In the genomic region with DNA sequence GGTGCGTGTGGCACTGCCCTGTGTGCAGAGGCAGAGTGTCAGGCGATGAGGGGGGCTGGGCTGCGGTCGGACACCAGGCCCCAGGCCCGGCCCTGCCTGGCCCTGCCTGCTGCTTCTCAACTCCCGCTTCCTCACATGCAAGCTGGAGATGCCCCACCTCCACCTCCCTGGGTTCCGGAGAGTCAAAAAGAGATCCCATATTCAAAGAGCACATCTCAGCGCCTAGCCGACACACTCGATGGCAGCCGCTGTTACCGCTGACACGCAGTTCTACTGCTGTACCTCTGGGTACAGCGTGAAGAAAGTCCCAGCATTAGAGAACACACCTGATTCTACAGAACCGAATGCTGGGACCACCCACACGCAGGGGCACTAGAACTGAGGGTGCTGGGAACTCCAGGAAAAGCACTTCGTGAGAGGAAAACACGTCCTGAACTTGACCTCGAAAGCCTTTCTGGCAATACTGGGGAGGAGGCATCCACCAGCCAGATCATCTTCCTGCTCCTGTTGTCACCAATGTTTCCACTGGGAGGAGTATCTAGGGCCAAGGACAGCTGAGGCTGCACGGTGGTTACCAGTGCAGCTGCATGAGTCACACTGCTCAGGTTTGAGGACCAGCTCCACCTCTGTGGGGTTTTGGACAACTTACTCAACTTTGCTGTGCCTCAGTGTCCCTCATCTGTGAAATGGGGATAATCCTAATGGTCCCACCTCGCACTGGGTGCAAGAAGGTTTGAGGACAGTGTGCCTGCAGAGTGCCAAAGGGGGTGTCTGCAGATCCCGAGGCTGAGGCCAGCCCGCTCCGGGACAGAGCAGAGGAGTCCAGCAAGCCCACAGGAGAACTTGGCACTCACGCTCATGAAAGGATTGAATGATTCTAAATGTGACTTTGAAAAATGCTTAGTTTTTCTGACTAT, we compare ENCODE assay signal across 1 cellular context.
TF ChIP-seq lines count a peak whose summit lies in the region.

No MANE protein-coding gene starts in this region.

TF ChIP-seq in HepG2, 621 proteins besides CTCF, POLR2A, EP300 and RAD21 (continued from another document and continues in another):
- TF ChIP-seq, protein P1, sequence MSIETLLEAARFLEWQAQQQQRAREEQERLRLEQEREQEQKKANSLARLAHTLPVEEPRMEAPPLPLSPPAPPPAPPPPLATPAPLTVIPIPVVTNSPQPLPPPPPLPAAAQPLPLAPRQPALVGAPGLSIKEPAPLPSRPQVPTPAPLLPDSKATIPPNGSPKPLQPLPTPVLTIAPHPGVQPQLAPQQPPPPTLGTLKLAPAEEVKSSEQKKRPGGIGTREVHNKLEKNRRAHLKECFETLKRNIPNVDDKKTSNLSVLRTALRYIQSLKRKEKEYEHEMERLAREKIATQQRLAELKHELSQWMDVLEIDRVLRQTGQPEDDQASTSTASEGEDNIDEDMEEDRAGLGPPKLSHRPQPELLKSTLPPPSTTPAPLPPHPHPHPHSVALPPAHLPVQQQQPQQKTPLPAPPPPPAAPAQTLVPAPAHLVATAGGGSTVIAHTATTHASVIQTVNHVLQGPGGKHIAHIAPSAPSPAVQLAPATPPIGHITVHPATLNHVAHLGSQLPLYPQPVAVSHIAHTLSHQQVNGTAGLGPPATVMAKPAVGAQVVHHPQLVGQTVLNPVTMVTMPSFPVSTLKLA (IDR thresholded peaks at IDR 0.05): no peak
- peak; percentile 52; the same call in 1 of the 2 replicates for TF ChIP-seq TARDBP (CRISPR knock-in tag; IDR thresholded peaks at IDR 0.05)
- 0 out of 2 replicates have a peak, but pooled peaks have one; percentile 52 for TF ChIP-seq SP5 (CRISPR knock-in tag; IDR thresholded peaks at IDR 0.05; ENCODE audit: borderline replicate concordance, low read depth)
- no peak for TF ChIP-seq MAF1 (CRISPR knock-in tag; IDR thresholded peaks at IDR 0.05; ENCODE audit: borderline replicate concordance)
- no peak for TF ChIP-seq HCFC1 (IDR thresholded peaks at IDR 0.05; ENCODE audit: low read depth, low read length)
- peak; percentile 75 for TF ChIP-seq MED1 (CRISPR knock-in tag; IDR thresholded peaks at IDR 0.05)
- TF ChIP-seq ZFP1 (CRISPR knock-in tag; IDR thresholded peaks at IDR 0.05): no peak
- TF ChIP-seq, protein P2, sequence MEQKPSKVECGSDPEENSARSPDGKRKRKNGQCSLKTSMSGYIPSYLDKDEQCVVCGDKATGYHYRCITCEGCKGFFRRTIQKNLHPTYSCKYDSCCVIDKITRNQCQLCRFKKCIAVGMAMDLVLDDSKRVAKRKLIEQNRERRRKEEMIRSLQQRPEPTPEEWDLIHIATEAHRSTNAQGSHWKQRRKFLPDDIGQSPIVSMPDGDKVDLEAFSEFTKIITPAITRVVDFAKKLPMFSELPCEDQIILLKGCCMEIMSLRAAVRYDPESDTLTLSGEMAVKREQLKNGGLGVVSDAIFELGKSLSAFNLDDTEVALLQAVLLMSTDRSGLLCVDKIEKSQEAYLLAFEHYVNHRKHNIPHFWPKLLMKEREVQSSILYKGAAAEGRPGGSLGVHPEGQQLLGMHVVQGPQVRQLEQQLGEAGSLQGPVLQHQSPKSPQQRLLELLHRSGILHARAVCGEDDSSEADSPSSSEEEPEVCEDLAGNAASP (CRISPR knock-in tag; IDR thresholded peaks at IDR 0.05; ENCODE audit: borderline replicate concordance): peak; percentile 92; the same call in 1 of the 2 replicates
- TF ChIP-seq CBFB (CRISPR knock-in tag; IDR thresholded peaks at IDR 0.05): no peak
- TF ChIP-seq, protein P3, sequence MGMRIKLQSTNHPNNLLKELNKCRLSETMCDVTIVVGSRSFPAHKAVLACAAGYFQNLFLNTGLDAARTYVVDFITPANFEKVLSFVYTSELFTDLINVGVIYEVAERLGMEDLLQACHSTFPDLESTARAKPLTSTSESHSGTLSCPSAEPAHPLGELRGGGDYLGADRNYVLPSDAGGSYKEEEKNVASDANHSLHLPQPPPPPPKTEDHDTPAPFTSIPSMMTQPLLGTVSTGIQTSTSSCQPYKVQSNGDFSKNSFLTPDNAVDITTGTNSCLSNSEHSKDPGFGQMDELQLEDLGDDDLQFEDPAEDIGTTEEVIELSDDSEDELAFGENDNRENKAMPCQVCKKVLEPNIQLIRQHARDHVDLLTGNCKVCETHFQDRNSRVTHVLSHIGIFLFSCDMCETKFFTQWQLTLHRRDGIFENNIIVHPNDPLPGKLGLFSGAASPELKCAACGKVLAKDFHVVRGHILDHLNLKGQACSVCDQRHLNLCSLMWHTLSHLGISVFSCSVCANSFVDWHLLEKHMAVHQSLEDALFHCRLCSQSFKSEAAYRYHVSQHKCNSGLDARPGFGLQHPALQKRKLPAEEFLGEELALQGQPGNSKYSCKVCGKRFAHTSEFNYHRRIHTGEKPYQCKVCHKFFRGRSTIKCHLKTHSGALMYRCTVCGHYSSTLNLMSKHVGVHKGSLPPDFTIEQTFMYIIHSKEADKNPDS (CRISPR knock-in tag; IDR thresholded peaks at IDR 0.05): peak; percentile 29; the same call in 1 of the 2 replicates
- no peak for TF ChIP-seq RBAK (CRISPR knock-in tag; IDR thresholded peaks at IDR 0.05)
- TF ChIP-seq, protein P4, sequence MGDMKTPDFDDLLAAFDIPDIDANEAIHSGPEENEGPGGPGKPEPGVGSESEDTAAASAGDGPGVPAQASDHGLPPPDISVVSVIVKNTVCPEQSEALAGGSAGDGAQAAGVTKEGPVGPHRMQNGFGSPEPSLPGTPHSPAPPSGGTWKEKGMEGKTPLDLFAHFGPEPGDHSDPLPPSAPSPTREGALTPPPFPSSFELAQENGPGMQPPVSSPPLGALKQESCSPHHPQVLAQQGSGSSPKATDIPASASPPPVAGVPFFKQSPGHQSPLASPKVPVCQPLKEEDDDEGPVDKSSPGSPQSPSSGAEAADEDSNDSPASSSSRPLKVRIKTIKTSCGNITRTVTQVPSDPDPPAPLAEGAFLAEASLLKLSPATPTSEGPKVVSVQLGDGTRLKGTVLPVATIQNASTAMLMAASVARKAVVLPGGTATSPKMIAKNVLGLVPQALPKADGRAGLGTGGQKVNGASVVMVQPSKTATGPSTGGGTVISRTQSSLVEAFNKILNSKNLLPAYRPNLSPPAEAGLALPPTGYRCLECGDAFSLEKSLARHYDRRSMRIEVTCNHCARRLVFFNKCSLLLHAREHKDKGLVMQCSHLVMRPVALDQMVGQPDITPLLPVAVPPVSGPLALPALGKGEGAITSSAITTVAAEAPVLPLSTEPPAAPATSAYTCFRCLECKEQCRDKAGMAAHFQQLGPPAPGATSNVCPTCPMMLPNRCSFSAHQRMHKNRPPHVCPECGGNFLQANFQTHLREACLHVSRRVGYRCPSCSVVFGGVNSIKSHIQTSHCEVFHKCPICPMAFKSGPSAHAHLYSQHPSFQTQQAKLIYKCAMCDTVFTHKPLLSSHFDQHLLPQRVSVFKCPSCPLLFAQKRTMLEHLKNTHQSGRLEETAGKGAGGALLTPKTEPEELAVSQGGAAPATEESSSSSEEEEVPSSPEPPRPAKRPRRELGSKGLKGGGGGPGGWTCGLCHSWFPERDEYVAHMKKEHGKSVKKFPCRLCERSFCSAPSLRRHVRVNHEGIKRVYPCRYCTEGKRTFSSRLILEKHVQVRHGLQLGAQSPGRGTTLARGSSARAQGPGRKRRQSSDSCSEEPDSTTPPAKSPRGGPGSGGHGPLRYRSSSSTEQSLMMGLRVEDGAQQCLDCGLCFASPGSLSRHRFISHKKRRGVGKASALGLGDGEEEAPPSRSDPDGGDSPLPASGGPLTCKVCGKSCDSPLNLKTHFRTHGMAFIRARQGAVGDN (CRISPR knock-in tag; IDR thresholded peaks at IDR 0.05): peak; percentile 58
- TF ChIP-seq ZSCAN22 (CRISPR knock-in tag; IDR thresholded peaks at IDR 0.05): no peak
- no peak; the same call in 1 of the 2 replicates for TF ChIP-seq KDM4B (CRISPR knock-in tag; IDR thresholded peaks at IDR 0.05)
- TF ChIP-seq, protein P5, sequence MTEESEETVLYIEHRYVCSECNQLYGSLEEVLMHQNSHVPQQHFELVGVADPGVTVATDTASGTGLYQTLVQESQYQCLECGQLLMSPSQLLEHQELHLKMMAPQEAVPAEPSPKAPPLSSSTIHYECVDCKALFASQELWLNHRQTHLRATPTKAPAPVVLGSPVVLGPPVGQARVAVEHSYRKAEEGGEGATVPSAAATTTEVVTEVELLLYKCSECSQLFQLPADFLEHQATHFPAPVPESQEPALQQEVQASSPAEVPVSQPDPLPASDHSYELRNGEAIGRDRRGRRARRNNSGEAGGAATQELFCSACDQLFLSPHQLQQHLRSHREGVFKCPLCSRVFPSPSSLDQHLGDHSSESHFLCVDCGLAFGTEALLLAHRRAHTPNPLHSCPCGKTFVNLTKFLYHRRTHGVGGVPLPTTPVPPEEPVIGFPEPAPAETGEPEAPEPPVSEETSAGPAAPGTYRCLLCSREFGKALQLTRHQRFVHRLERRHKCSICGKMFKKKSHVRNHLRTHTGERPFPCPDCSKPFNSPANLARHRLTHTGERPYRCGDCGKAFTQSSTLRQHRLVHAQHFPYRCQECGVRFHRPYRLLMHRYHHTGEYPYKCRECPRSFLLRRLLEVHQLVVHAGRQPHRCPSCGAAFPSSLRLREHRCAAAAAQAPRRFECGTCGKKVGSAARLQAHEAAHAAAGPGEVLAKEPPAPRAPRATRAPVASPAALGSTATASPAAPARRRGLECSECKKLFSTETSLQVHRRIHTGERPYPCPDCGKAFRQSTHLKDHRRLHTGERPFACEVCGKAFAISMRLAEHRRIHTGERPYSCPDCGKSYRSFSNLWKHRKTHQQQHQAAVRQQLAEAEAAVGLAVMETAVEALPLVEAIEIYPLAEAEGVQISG (CRISPR knock-in tag; IDR thresholded peaks at IDR 0.05): 0 out of 2 replicates have a peak, but pooled peaks have one; percentile 16
- TF ChIP-seq, protein P6, sequence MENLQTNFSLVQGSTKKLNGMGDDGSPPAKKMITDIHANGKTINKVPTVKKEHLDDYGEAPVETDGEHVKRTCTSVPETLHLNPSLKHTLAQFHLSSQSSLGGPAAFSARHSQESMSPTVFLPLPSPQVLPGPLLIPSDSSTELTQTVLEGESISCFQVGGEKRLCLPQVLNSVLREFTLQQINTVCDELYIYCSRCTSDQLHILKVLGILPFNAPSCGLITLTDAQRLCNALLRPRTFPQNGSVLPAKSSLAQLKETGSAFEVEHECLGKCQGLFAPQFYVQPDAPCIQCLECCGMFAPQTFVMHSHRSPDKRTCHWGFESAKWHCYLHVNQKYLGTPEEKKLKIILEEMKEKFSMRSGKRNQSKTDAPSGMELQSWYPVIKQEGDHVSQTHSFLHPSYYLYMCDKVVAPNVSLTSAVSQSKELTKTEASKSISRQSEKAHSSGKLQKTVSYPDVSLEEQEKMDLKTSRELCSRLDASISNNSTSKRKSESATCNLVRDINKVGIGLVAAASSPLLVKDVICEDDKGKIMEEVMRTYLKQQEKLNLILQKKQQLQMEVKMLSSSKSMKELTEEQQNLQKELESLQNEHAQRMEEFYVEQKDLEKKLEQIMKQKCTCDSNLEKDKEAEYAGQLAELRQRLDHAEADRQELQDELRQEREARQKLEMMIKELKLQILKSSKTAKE (CRISPR knock-in tag; IDR thresholded peaks at IDR 0.05; ENCODE audit: borderline replicate concordance): peak; percentile 35; the same call in 1 of the 2 replicates
- TF ChIP-seq SP4 (CRISPR knock-in tag; IDR thresholded peaks at IDR 0.05): peak; percentile 26; the same call in 1 of the 2 replicates
- TF ChIP-seq RFX1 (IDR thresholded peaks at IDR 0.05): no peak
- TF ChIP-seq KLF13 (CRISPR knock-in tag; IDR thresholded peaks at IDR 0.05): no peak
- no peak for TF ChIP-seq SALL2 (CRISPR knock-in tag; IDR thresholded peaks at IDR 0.05)
- peak; percentile 89 for TF ChIP-seq FOSL2 (CRISPR knock-in tag; IDR thresholded peaks at IDR 0.05)
- TF ChIP-seq SKI (IDR thresholded peaks at IDR 0.05; ENCODE audit: partially characterized antibody): peak; percentile 37
- no peak for TF ChIP-seq ZFP36L2 (CRISPR knock-in tag; IDR thresholded peaks at IDR 0.05)
- TF ChIP-seq TBX2 (CRISPR knock-in tag; IDR thresholded peaks at IDR 0.05; ENCODE audit: borderline replicate concordance): peak; percentile 47; the same call in 1 of the 2 replicates
- no peak for TF ChIP-seq FOXJ3 (CRISPR knock-in tag; IDR thresholded peaks at IDR 0.05; ENCODE audit: borderline replicate concordance)
- TF ChIP-seq ZBTB38 (CRISPR knock-in tag; IDR thresholded peaks at IDR 0.05): peak; percentile 61; the same call in 1 of the 2 replicates
- peak; percentile 46; the same call in 1 of the 2 replicates for TF ChIP-seq ELF3 (CRISPR knock-in tag; IDR thresholded peaks at IDR 0.05)
- TF ChIP-seq HNRNPUL1 (IDR thresholded peaks at IDR 0.05; ENCODE audit: low read depth, low read length): no peak
- TF ChIP-seq, protein P7, sequence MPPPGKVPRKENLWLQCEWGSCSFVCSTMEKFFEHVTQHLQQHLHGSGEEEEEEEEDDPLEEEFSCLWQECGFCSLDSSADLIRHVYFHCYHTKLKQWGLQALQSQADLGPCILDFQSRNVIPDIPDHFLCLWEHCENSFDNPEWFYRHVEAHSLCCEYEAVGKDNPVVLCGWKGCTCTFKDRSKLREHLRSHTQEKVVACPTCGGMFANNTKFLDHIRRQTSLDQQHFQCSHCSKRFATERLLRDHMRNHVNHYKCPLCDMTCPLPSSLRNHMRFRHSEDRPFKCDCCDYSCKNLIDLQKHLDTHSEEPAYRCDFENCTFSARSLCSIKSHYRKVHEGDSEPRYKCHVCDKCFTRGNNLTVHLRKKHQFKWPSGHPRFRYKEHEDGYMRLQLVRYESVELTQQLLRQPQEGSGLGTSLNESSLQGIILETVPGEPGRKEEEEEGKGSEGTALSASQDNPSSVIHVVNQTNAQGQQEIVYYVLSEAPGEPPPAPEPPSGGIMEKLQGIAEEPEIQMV (CRISPR knock-in tag; IDR thresholded peaks at IDR 0.05; ENCODE audit: low read depth): no peak
- TF ChIP-seq, protein P8, sequence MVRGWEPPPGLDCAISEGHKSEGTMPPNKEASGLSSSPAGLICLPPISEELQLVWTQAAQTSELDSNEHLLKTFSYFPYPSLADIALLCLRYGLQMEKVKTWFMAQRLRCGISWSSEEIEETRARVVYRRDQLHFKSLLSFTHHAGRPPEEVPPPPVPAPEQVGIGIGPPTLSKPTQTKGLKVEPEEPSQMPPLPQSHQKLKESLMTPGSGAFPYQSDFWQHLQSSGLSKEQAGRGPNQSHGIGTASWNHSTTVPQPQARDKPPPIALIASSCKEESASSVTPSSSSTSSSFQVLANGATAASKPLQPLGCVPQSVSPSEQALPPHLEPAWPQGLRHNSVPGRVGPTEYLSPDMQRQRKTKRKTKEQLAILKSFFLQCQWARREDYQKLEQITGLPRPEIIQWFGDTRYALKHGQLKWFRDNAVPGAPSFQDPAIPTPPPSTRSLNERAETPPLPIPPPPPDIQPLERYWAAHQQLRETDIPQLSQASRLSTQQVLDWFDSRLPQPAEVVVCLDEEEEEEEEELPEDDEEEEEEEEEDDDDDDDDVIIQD (CRISPR knock-in tag; IDR thresholded peaks at IDR 0.05; ENCODE audit: low read depth): peak; percentile 75
- TF ChIP-seq ZNF205 (CRISPR knock-in tag; IDR thresholded peaks at IDR 0.05): 0 out of 2 replicates have a peak, but pooled peaks have one; percentile 16
